ENCODE assay signal across 8 cellular contexts in the genomic region with DNA sequence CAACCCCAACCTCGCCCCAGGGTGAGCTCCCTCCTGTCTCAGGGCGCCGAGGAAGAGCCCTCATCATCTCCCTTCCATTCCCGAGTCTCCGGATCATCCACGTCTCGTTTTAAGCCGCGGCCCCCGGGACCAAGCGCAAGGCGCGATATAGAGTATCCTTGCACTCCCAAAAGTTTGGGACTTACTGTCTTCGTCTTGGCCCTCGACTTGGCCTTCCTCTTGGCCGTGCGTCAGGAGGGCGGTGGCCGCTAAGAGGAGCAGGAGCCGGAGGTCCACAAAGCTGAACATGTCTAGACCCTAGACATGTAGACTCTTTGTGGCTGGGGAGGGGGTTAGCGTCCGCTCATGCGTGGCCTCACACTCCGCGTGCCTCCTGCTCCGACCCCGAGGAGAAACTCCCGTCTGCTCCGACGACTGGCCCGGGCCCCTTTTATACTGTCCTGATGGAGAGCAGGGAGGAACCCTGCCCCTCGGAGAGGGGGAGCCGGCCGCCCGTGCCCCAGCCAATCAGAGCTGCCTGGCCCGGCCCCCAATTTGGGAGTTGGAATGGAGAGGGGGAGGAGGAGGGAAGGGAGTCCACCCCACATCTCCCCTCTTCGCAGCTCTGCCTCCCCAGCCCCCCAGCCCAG. TPM values are rescaled to one million over a fixed set of nuclear protein-coding genes. Genes with fewer than 3 reads are reported as not detected.
DNase-seq lines count a peak whose midpoint lies in the region; ATAC-seq and TF ChIP-seq lines count a peak whose summit lies in the region.

A gene (minus strand): TSS at position 406 of the 629 bp plus-strand sequence. CDS start 118 bp downstream, at position 288.

- H3K9ac ChIP-seq in SU-DHL-6 (ENCODE audit: low read length) = peak within 1 kb of the TSS; percentile 37; the same call in 1 of the 2 replicates
- peak within 1 kb of the TSS; percentile 98 for H3K9ac ChIP-seq in fibroblast of lung (ENCODE audit: insufficient read depth, low read length)
- H3K9ac ChIP-seq in neural cell (ENCODE audit: low read length) = peak within 1 kb of the TSS; percentile 26

- H3K9me3 ChIP-seq in SU-DHL-6 (ENCODE audit: insufficient read depth, low read length) = no peaks in the 10 kb centered on the region
- no peaks in the 10 kb centered on the region for H3K9me3 ChIP-seq in fibroblast of lung (ENCODE audit: control insufficient read depth, insufficient read depth, low read depth, low read length)
- no peaks in the 10 kb centered on the region for H3K9me3 ChIP-seq in neural cell (ENCODE audit: low read length)

- TF ChIP-seq CTCF in SU-DHL-6 (IDR thresholded peaks at IDR 0.05; ENCODE audit: insufficient read depth, low read length, poor library complexity, severe bottlenecking) (no peak), fibroblast of lung (conservative IDR thresholded peaks at IDR 0.05 in 1 of 2, IDR thresholded peaks at IDR 0.05 in 1 of 2; ENCODE audit: low read depth in 1 of 2, low read length in 2 of 2) (no peak), neural cell (IDR thresholded peaks at IDR 0.05; ENCODE audit: poor library complexity, severe bottlenecking) (no peak)

- H3K27ac ChIP-seq in SU-DHL-6 (ENCODE audit: low read depth, low read length) = no peak within 1 kb of the TSS
- H3K27ac ChIP-seq in fibroblast of lung (ENCODE audit: insufficient read depth, low read length) = peak within 1 kb of the TSS; percentile 99
- no peak within 1 kb of the TSS for H3K27ac ChIP-seq in neural cell (ENCODE audit: low read length)

- H2AFZ ChIP-seq in SU-DHL-6 (ENCODE audit: low read depth, low read length, severe bottlenecking) (peak within 1 kb of the TSS; percentile 37), fibroblast of lung (ENCODE audit: low read length) (no peak within 1 kb of the TSS), neural cell (ENCODE audit: low read depth, low read length) (peak within 1 kb of the TSS; percentile 45)

- H3K79me2 ChIP-seq in SU-DHL-6 (ENCODE audit: insufficient read depth, low read length) (no peaks in the 10 kb centered on the region), fibroblast of lung (ENCODE audit: control insufficient read depth, insufficient read depth, low read length) (peaks cover 51% of the 10 kb centered on the region), neural cell (replicated peaks; ENCODE audit: insufficient read depth, low read length) (no peaks in the 10 kb centered on the region)

- H3K27me3 ChIP-seq in SU-DHL-6 (ENCODE audit: low read length) (no peaks in the 10 kb centered on the region), fibroblast of lung (ENCODE audit: control insufficient read depth, insufficient read depth, low read length) (no peaks in the 10 kb centered on the region), neural cell (ENCODE audit: insufficient read depth, low read depth, low read length) (peaks cover 42% of the 10 kb centered on the region)

- H3K9me2 ChIP-seq in SU-DHL-6 (replicated peaks; ENCODE audit: insufficient read depth, low read length) (no peaks in the 10 kb centered on the region), neural cell (ENCODE audit: insufficient read depth, low read length) (no peaks in the 10 kb centered on the region)

- peak; percentile 76 for DNase-seq in ELR (ENCODE audit: low read depth)
- peak; percentile 86 to 90 for DNase-seq in fibroblast of lung (ENCODE audit: low read depth in 2 of 2)
- no peak for DNase-seq in stimulated activated CD4-positive, alpha-beta T cell treated with anti-CD3 and anti-CD28 coated beads, Interleukin-4, amount 100 ng/mL, for 1 hour
- DNase-seq in stimulated activated CD4-positive, alpha-beta T cell treated with anti-CD3 and anti-CD28 coated beads, Interleukin-1b, Interleukin-23, amount 100 ng/mL, for 48 hours = no peak

- H3K4me2 ChIP-seq in SU-DHL-6 (ENCODE audit: low read depth, low read length, poor library complexity, severe bottlenecking) (peak within 1 kb of the TSS; percentile 51), fibroblast of lung (ENCODE audit: extremely low read depth, insufficient read depth, low read length) (peak within 1 kb of the TSS; percentile 83), neural cell (ENCODE audit: low read length) (no peak within 1 kb of the TSS)

- no peaks in the 10 kb centered on the region for H3K36me3 ChIP-seq in SU-DHL-6 (ENCODE audit: low read length)
- peaks cover 24% of the 10 kb centered on the region for H3K36me3 ChIP-seq in fibroblast of lung (ENCODE audit: control insufficient read depth, insufficient read depth, low read length)
- no peaks in the 10 kb centered on the region for H3K36me3 ChIP-seq in neural cell (ENCODE audit: insufficient read depth, low read length)

- H3K4me3 ChIP-seq in SU-DHL-6 (ENCODE audit: insufficient read depth, low read length, poor library complexity, severe bottlenecking) (peak within 1 kb of the TSS; percentile 38), fibroblast of lung (replicated peaks in 1 of 4; ENCODE audit: control extremely low read depth in 1 of 4, insufficient read depth in 1 of 4, low read depth in 3 of 4, low read length in 4 of 4) (peak within 1 kb of the TSS; percentile 80 to 100 (median 94)), neural cell (ENCODE audit: low read length) (peak within 1 kb of the TSS; percentile 66)

- ATAC-seq in HG03108 (IDR thresholded peaks at IDR 0.05; ENCODE audit: unreplicated experiment) (no peak), GM18870 (IDR thresholded peaks at IDR 0.05; ENCODE audit: unreplicated experiment) (no peak)

- no peak for TF ChIP-seq EP300 in neural cell (conservative IDR thresholded peaks at IDR 0.05; ENCODE audit: poor library complexity, severe bottlenecking)

- H4K20me1 ChIP-seq in SU-DHL-6 (ENCODE audit: low read depth, low read length) = no peaks in the 10 kb centered on the region; the same call in 1 of the 2 replicates
- H4K20me1 ChIP-seq in fibroblast of lung (ENCODE audit: control insufficient read depth, extremely low read depth, insufficient read depth, low read length) = no peaks in the 10 kb centered on the region
- no peaks in the 10 kb centered on the region for H4K20me1 ChIP-seq in neural cell (ENCODE audit: insufficient read depth)

- H3F3A ChIP-seq in SU-DHL-6 (ENCODE audit: insufficient read depth) = no peaks in the 10 kb centered on the region
- no peaks in the 10 kb centered on the region for H3F3A ChIP-seq in neural cell (ENCODE audit: insufficient read depth, low read length, poor library complexity, severe bottlenecking)

- H3K4me1 ChIP-seq in fibroblast of lung (ENCODE audit: control insufficient read depth, extremely low read depth, insufficient read depth, low read length) = peaks cover 46% of the 10 kb centered on the region

- TF ChIP-seq RAD21 in neural cell (conservative IDR thresholded peaks at IDR 0.05) = no peak

TF ChIP-seq in neural cell, 6 proteins besides CTCF, POLR2A, EP300 and RAD21:
- TF ChIP-seq POLR2AphosphoS5 (IDR thresholded peaks at IDR 0.05) (no peak), TAF1 (IDR thresholded peaks at IDR 0.05; ENCODE audit: low read depth) (no peak), SMC3 (conservative IDR thresholded peaks at IDR 0.05; ENCODE audit: poor library complexity) (no peak), EZH2 (IDR thresholded peaks at IDR 0.05; ENCODE audit: borderline replicate concordance, insufficient read depth, low read length, poor library complexity, severe bottlenecking) (no peak)

RNA-seq across cellular contexts. Expression of the gene that starts here (rescaled TPM):
- total RNA-seq in fibroblast of lung = 577 and 584 TPM in 2 replicates
- polyA plus RNA-seq in fibroblast of lung (541 and 604 TPM in 2 replicates), neural cell (0.14 TPM in 1 of 2 replicates, not detected in the other)
- polyA plus RNA-seq in fibroblast of lung (2012) = 2,129 and 2,873 TPM in 2 replicates
- polyA minus RNA-seq in fibroblast of lung (ENCODE audit: low replicate concordance) (7,488 and 12,203 TPM in 2 replicates), neural cell (0.46 and 0.73 TPM in 2 replicates)

Comparison
In these comparisons a context has a peak if more than half of its experiments do, and no peak if none do; other contexts are left out.
1. RNA of the gene that starts here (polyA plus RNA-seq): 541 to 2,873 TPM in fibroblast of lung; 0.14 TPM in neural cell; every median in the first group is over 100 times any median in the second.
2. DNase-seq: peak in ELR (single experiment) and fibroblast of lung (2 of 2); none in stimulated activated CD4-positive, alpha-beta T cell treated with anti-CD3 and anti-CD28 coated beads, Interleukin-4, amount 100 ng/mL, for 1 hour (single experiment) and stimulated activated CD4-positive, alpha-beta T cell treated with anti-CD3 and anti-CD28 coated beads, Interleukin-1b, Interleukin-23, amount 100 ng/mL, for 48 hours (single experiment).
3. H3K4me3 ChIP-seq: peak in every context shown above with its lines; median percentile 94 in fibroblast of lung; 66 in neural cell; 38 in SU-DHL-6.
4. H3K9ac ChIP-seq: peak in every context shown above with its lines; median percentile 98 in fibroblast of lung; 37 in SU-DHL-6; 26 in neural cell.